ENCODE assay signal across 8 cellular contexts in the genomic region with DNA sequence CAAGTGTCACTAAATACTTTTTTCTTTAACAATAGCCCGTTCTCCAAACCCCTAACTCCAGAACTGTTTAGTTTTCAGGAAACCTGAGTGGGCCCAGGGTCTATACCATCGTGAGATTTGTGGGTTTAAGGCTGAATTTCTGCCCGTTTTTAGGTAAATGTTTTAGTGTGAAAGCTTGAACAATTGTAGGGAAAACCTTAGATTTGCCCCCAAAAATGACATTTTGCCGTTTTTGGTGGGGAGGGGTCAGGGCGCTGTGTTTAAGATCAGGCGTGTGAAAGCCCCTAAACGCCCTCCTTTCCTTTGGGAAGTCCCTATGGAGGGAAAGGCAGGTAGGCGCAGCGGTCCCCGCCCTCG. TPM values are rescaled to one million over a fixed set of nuclear protein-coding genes. Genes with fewer than 3 reads are reported as not detected.
DNase-seq lines count a peak whose midpoint lies in the region; ATAC-seq and TF ChIP-seq lines count a peak whose summit lies in the region.

No MANE protein-coding gene starts in this region.

- H4K20me1 ChIP-seq in H9 (ENCODE audit: control insufficient read depth, insufficient read depth, insufficient read length) (no peaks in the 10 kb centered on the region), smooth muscle cell (ENCODE audit: low read depth) (peaks cover 39% of the 10 kb centered on the region)

- no peak overlapping the region for H3K23ac ChIP-seq in H9 (ENCODE audit: insufficient read length, low read depth, low read length)

- H3K18ac ChIP-seq in H9 (ENCODE audit: insufficient read length, low read depth, low read length), result no peak overlapping the region

- no peaks in the 10 kb centered on the region; the same call in 1 of the 2 replicates for H3K27me3 Mint-ChIP-seq in H9 (ENCODE audit: low read depth)

- H2BK15ac ChIP-seq in H9 (ENCODE audit: low read depth, low read length), result no peak overlapping the region

- H2BK12ac ChIP-seq in H9 (ENCODE audit: insufficient read length, low read depth, low read length), result no peak overlapping the region

- H3K4me1 Mint-ChIP-seq in H9, result peaks cover 23 to 43% of the 10 kb centered on the region in 2 experiments

- H3K79me1 ChIP-seq in H9 (ENCODE audit: insufficient read depth, low read depth, low read length, poor library complexity, severe bottlenecking), result no peaks in the 10 kb centered on the region

- H2AFZ ChIP-seq in H9 (ENCODE audit: low read length) (peak overlapping the region; percentile 69), smooth muscle cell (ENCODE audit: low read depth) (peak overlapping the region; percentile 100)

- H4K5ac ChIP-seq in H9 (ENCODE audit: insufficient read length, low read depth, low read length), result no peak overlapping the region

- H3K23me2 ChIP-seq in H9 (ENCODE audit: insufficient read length, low read depth, low read length, poor library complexity, severe bottlenecking), result peaks cover 3% of the 10 kb centered on the region

- no peaks in the 10 kb centered on the region for H3K9me3 ChIP-seq in H9 (ENCODE audit: control insufficient read depth, low read depth, low read length)
- H3K9me3 ChIP-seq in RWPE2 (ENCODE audit: severe bottlenecking), result no peaks in the 10 kb centered on the region
- H3K9me3 ChIP-seq in smooth muscle cell (replicated peaks; ENCODE audit: low read depth), result no peaks in the 10 kb centered on the region

- H3K9ac ChIP-seq in H9 (ENCODE audit: extremely low read depth, insufficient read length, low read length) (no peak overlapping the region), smooth muscle cell (ENCODE audit: low read depth) (peak overlapping the region; percentile 70)

- H3K27me3 ChIP-seq in H9 (ENCODE audit: insufficient read depth, low read length), result no peaks in the 10 kb centered on the region
- H3K27me3 ChIP-seq in RWPE2 (ENCODE audit: insufficient read depth, poor library complexity, severe bottlenecking), result no peaks in the 10 kb centered on the region
- H3K27me3 ChIP-seq in smooth muscle cell (ENCODE audit: low read depth), result no peaks in the 10 kb centered on the region

- no peak for DNase-seq in H9
- DNase-seq in RWPE2 (ENCODE audit: low spot score), result no peak
- DNase-seq in fibroblast of villous mesenchyme (ENCODE audit: low read depth), result no peak
- DNase-seq in smooth muscle cell (lab: John Stamatoyannopoulos, UW; ENCODE audit: unreplicated experiment), result no peak
- no peak for DNase-seq in effector CD4-positive, alpha-beta T cell
- DNase-seq in NCI-H526 (lab: John Stamatoyannopoulos, UW), result no peak

- no peak overlapping the region for H3K14ac ChIP-seq in H9 (ENCODE audit: insufficient read depth, low read length)

- no peak overlapping the region for H4K91ac ChIP-seq in H9 (ENCODE audit: insufficient read length, low read depth, low read length)

- no peak overlapping the region for H3K56ac ChIP-seq in H9 (ENCODE audit: insufficient read length, low read depth, low read length)

- H2BK120ac ChIP-seq in H9 (ENCODE audit: low read depth, low read length, poor library complexity, severe bottlenecking), result no peak overlapping the region

- H3F3A ChIP-seq in smooth muscle cell (ENCODE audit: low read depth), result peaks cover 5% of the 10 kb centered on the region

- H3K4ac ChIP-seq in H9 (ENCODE audit: low read depth, low read length), result no peak overlapping the region

- no peak for ATAC-seq in RWPE2 (ENCODE audit: low read depth)
- ATAC-seq in HG03354 (IDR thresholded peaks at IDR 0.05; ENCODE audit: poor library complexity, severe bottlenecking, unreplicated experiment), result no peak
- ATAC-seq in HG03521 (IDR thresholded peaks at IDR 0.05; ENCODE audit: unreplicated experiment), result no peak

- H3T11ph ChIP-seq in H9 (ENCODE audit: low read length), result no peak overlapping the region

- no peak overlapping the region for H2BK5ac ChIP-seq in H9 (ENCODE audit: insufficient read length, low read length)

- H3K4me2 ChIP-seq in H9 (ENCODE audit: insufficient read depth, insufficient read length, low read length) (peak overlapping the region; percentile 54), smooth muscle cell (peak overlapping the region; percentile 87)

- H2AK5ac ChIP-seq in H9 (ENCODE audit: insufficient read length, low read length), result no peak overlapping the region

- peaks cover 4% of the 10 kb centered on the region; the same call in 1 of the 2 replicates for H3K36me3 ChIP-seq in RWPE2 (ENCODE audit: low read depth)
- no peaks in the 10 kb centered on the region for H3K36me3 ChIP-seq in smooth muscle cell (ENCODE audit: low read depth)

- H3K9me3 Mint-ChIP-seq in H9, result no peaks in the 10 kb centered on the region; a peak in 1 of 5 replicates

- peak overlapping the region; percentile 77 for H3K4me3 ChIP-seq in RWPE2 (ENCODE audit: severe bottlenecking)
- H3K4me3 ChIP-seq in fibroblast of villous mesenchyme (ENCODE audit: low read depth, low read length), result peak overlapping the region; percentile 84
- H3K4me3 ChIP-seq in smooth muscle cell, result peak overlapping the region; percentile 78

- H3K79me2 ChIP-seq in H9 (ENCODE audit: insufficient read depth, low read length), result peaks cover 32% of the 10 kb centered on the region; the same call in 1 of the 2 replicates
- H3K79me2 ChIP-seq in smooth muscle cell (ENCODE audit: low read depth), result peaks cover 46% of the 10 kb centered on the region

- H3K4me3 Mint-ChIP-seq in H9, result peak overlapping the region; percentile 99

- no peak overlapping the region for H2BK20ac ChIP-seq in H9 (ENCODE audit: low read depth, low read length, poor library complexity, severe bottlenecking)

- H3K4me1 ChIP-seq in H9 (ENCODE audit: insufficient read depth, low read length), result no peaks in the 10 kb centered on the region
- H3K4me1 ChIP-seq in RWPE2 (ENCODE audit: insufficient read depth, poor library complexity, severe bottlenecking), result peaks cover 18% of the 10 kb centered on the region
- H3K4me1 ChIP-seq in smooth muscle cell (ENCODE audit: low read depth), result peaks cover 13% of the 10 kb centered on the region

- H3K27ac ChIP-seq in H9 (ENCODE audit: insufficient read length, low read depth, low read length) (no peak overlapping the region), RWPE2 (ENCODE audit: poor library complexity, severe bottlenecking) (peak overlapping the region; percentile 68), smooth muscle cell (ENCODE audit: low read depth) (no peak overlapping the region)

- WGBS in H9 (ENCODE audit: extremely low coverage, insufficient read length, low lambda C conversion rate), result no CpG with 5 or more reads among the region's 11 CpGs
- WGBS in smooth muscle cell (ENCODE audit: low lambda C conversion rate), result 9% methylated on average over 6 of the region's 11 CpGs

- H3K36me3 Mint-ChIP-seq in H9 (ENCODE audit: insufficient read depth in 1 of 3, low read depth in 3 of 3), result peaks cover 0 to 19% (median 3%) of the 10 kb centered on the region in 3 experiments; a peak in 6 of 7 replicates

- TF ChIP-seq CTCF in H9 (conservative IDR thresholded peaks at IDR 0.05) (no peak), RWPE2 (IDR thresholded peaks at IDR 0.05; ENCODE audit: poor library complexity, severe bottlenecking) (no peak), fibroblast of villous mesenchyme (IDR thresholded peaks at IDR 0.05; ENCODE audit: insufficient read depth, low read depth, low read length) (no peak), smooth muscle cell (IDR thresholded peaks at IDR 0.05; ENCODE audit: borderline replicate concordance, insufficient read depth, poor library complexity, severe bottlenecking) (no peak)

- H3K27ac Mint-ChIP-seq in H9, result peak overlapping the region in 2 of 3 experiments; percentile 80 to 91; a peak in 4 of 7 replicates

- H4K8ac ChIP-seq in H9 (replicated peaks; ENCODE audit: insufficient read length, low read depth, low read length), result no peak overlapping the region

RNA-seq across cellular contexts. Expression of a gene that starts 0.3 kb away (rescaled TPM):
- total RNA-seq in H9 (2021) (57.2 and 59.8 TPM in 2 replicates), fibroblast of villous mesenchyme (32.5 and 37.1 TPM in 2 replicates), smooth muscle cell (28.0 and 35.5 TPM in 2 replicates)
- polyA plus RNA-seq in smooth muscle cell, result 12.7 and 18.9 TPM in 2 replicates

RNA-seq across cellular contexts. Expression of a gene that starts 50.7 kb away (rescaled TPM):
- 154 and 157 TPM in 2 replicates for total RNA-seq in H9 (2021)
- total RNA-seq in fibroblast of villous mesenchyme, result 22.2 and 30.7 TPM in 2 replicates
- total RNA-seq in smooth muscle cell, result 43.9 and 77.7 TPM in 2 replicates
- 122 and 123 TPM in 2 replicates for polyA plus RNA-seq in smooth muscle cell

RNA-seq across cellular contexts. Expression of a gene that starts 52.1 kb away (rescaled TPM):
- 9.1 and 11.9 TPM in 2 replicates for total RNA-seq in H9 (2021)
- total RNA-seq in fibroblast of villous mesenchyme, result 7.4 and 10.8 TPM in 2 replicates
- 4.3 and 5.5 TPM in 2 replicates for total RNA-seq in smooth muscle cell
- polyA plus RNA-seq in smooth muscle cell, result 1.1 and 1.7 TPM in 2 replicates
